In the genomic region with DNA sequence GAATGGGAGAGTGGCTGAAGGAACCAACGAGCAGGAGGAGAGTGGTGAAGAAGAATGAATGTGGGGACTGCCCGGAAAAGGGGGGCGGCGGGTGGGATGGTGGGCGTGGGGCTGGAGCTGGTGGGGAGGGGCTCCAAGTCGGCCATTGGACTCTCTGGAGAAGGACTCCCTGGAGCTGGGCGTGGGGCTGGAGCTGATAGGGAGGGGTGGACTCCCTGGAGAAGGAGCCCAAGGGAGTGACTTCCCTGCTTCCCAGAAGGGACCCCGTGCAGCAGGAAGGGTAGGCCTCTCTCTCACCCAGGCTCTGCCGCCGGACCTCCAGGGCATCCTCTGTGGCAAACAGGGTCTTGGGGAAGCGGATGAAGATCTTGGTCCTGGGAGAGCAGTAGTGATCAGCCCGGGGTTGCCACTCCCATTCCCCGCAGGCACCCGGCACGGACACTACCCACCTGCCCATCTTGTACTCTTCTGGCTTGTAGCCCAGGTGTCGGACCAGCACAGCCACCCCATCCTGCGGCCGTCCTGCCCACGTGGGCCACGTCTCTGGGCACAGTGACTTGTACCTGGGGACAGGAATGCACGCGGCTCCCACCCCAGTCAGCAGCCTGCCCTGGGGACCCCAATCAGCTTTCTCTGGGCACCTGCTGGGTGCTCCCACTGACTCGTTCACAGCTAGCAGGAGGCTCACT, we compare ENCODE assay signal across 26 cellular contexts.
"Had no signal": no experiment of that assay in that cellular context is flagged by ENCODE, and none has a peak within 500 bp of the region (broad histone marks: within the 10 kb centered on the region; RNA-seq: fewer than 3 reads in every experiment).

No MANE protein-coding gene starts in this region.

- H3K27me3 Mint-ChIP-seq: effector memory CD8-positive, alpha-beta T cell; naive thymus-derived CD4-positive, alpha-beta T cell; progenitor cell of endocrine pancreas had no signal

- H3K4me3 ChIP-seq: coronary artery, esophagus squamous epithelium, lower lobe of right lung, pancreas, smooth muscle cell, stomach, thyroid gland had no signal

- H3K4me3 Mint-ChIP-seq: effector memory CD8-positive, alpha-beta T cell; immature natural killer cell; naive thymus-derived CD4-positive, alpha-beta T cell; nephron progenitor cell had no signal

- H3K4me1 ChIP-seq: pancreas had no signal

- H3K27ac ChIP-seq: esophagus squamous epithelium, lower lobe of right lung, pancreas, stomach, thyroid gland had no signal

- H3K4me1 Mint-ChIP-seq: immature natural killer cell had no signal

- H3K9me3 ChIP-seq: esophagus squamous epithelium, lower lobe of right lung, pancreas, stomach, thyroid gland had no signal

- H3K9me3 Mint-ChIP-seq: effector memory CD8-positive, alpha-beta T cell; immature natural killer cell; nephron progenitor cell had no signal

- DNase-seq: effector memory CD8-positive, alpha-beta T cell; erythroblast; esophagus squamous epithelium; foreskin melanocyte; glutamatergic neuron; immature natural killer cell; islet precursor cell; kidney glomerular epithelial cell; left ventricle myocardium superior; lower lobe of right lung; naive thymus-derived CD4-positive, alpha-beta T cell; nephron progenitor cell; occipital lobe; pancreas; stimulated activated CD4-positive, alpha-beta T cell treated with anti-CD3 and anti-CD28 coated beads, Interleukin-12 subunit alpha, Interleukin-12 subunit beta, amount 100 ng/mL, for 4 hours; stimulated activated CD4-positive, alpha-beta T cell treated with anti-CD3 and anti-CD28 coated beads, Interleukin-1b, Interleukin-23, amount 100 ng/mL, for 48 hours; stimulated activated CD4-positive, alpha-beta T cell treated with anti-CD3 and anti-CD28 coated beads, Interleukin-4, amount 100 ng/mL, for 1 hour; stimulated activated CD8-positive, alpha-beta memory T cell treated with anti-CD3 and anti-CD28 coated beads, Interleukin-4, amount 100 ng/mL, for 48 hours; stimulated activated naive CD4-positive, alpha-beta T cell treated with Interleukin-2 at 50 U/mL for 16 hours; stomach; thyroid gland; trophoblast cell had no signal

- ATAC-seq: effector memory CD8-positive, alpha-beta T cell; left ventricle myocardium superior; lower lobe of right lung; naive thymus-derived CD4-positive, alpha-beta T cell; pancreas; sciatic nerve had no signal

- H3K27me3 ChIP-seq: esophagus squamous epithelium, pancreas, stomach, thyroid gland had no signal

- H3K4me2 ChIP-seq: smooth muscle cell had no signal

- H3K27ac Mint-ChIP-seq: effector memory CD8-positive, alpha-beta T cell; immature natural killer cell; nephron progenitor cell; progenitor cell of endocrine pancreas had no signal
